Comparison of ENCODE assay signal across 8 cellular contexts in the genomic region with DNA sequence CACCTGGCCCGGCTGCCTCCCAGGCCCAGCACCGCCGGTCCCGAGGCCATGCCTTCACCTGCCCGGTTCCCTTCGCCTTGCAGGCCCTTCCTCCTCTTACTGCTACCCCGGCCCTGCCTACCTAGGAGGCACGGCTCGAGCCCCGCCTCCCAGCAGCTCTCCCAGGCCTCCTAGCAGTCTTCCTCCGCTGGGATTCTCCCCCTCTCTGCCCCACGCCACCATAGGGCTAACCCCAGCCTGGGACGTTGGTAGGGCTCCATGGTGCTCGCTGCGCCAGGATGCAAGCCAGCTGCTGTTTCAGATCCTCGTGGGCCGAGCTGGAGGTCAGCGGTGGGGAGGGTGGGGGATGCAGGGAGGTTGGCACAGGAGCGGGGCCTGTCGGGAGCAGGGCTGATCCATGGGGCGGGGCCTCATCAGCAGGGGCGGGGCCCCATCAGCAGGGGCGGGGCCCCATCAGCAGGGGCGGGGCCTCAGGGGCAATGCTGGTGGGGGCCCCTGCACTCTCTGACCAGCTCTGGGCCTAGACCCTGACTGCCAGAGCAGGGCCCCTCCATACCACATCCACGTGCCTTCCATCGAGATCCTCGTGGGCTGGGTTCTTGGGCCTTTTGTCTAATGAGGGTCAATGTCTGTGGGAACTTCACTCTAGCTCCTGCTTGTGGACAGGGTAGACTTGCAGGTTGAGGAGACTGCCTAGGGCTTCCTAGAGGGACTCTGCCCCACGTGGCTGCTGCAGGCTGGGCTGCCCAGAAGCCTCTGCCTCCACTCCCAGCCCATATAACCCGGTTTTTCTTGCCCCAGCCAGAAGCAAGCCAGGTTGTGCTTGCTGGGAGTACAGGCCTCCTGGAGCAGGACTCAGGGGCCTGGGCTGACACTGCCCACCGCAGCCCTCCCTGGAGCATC.
A peak's percentile ranks its signal among the peaks of the same experiment; 100 is the strongest.
DNase-seq lines count a peak whose midpoint lies in the region; ATAC-seq and TF ChIP-seq lines count a peak whose summit lies in the region.

No MANE protein-coding gene starts in this region.

- no peaks in the 10 kb centered on the region for H3K27me3 ChIP-seq in breast epithelium

- POLR2A ChIA-PET in MCF 10A (lab: Yijun Ruan, JAX): interaction anchor here (1.8 kb wide), 1 partner anchor 11 kb away, joined by 4 read pairs; no protein-coding TSS in a partner anchor

- no peaks in the 10 kb centered on the region for H3K36me3 ChIP-seq in breast epithelium

- BruUV-seq in MCF 10A (replicated peaks; lab: Mats Ljungman, UMichigan): no TSS peak

- H3K9me3 Mint-ChIP-seq in MCF 10A (ENCODE audit: unreplicated experiment): no peaks in the 10 kb centered on the region
- no peaks in the 10 kb centered on the region for H3K9me3 Mint-ChIP-seq in stimulated activated effector memory CD8-positive, alpha-beta T cell treated with anti-CD3 and anti-CD28 coated beads, Interleukin-12 subunit alpha, Interleukin-12 subunit beta, amount 100 ng/mL, for 72 hours

- H3K27ac ChIP-seq in breast epithelium: no peak overlapping the region

- H3K9me3 ChIP-seq in breast epithelium (no peaks in the 10 kb centered on the region), T-helper 17 cell (ENCODE audit: control insufficient read depth, low read length, poor library complexity, severe bottlenecking) (no peaks in the 10 kb centered on the region)

- intact Hi-C loops in breast epithelium (cut with DNase I; ENCODE audit: low total_unique reads): no loop called here
- intact Hi-C loops in MCF 10A (cut with micrococcal nuclease): loop anchor here (10.0 kb wide), 1 partner anchor 81 kb away; no protein-coding TSS in a partner anchor
- intact Hi-C loops in left ventricle myocardium superior (cut with micrococcal nuclease): no loop called here

- TF ChIP-seq CTCF in breast epithelium (IDR thresholded peaks at IDR 0.05) (no peak), MCF 10A (IDR thresholded peaks at IDR 0.05; ENCODE audit: unreplicated experiment) (no peak)

- no peaks in the 10 kb centered on the region for H3K4me1 ChIP-seq in breast epithelium

- no peak overlapping the region for H3K4me3 ChIP-seq in breast epithelium

- no peaks in the 10 kb centered on the region for H3K4me1 Mint-ChIP-seq in MCF 10A (ENCODE audit: insufficient read depth, unreplicated experiment)
- H3K4me1 Mint-ChIP-seq in T-helper 17 cell: peaks cover 9% of the 10 kb centered on the region
- peaks cover 18% of the 10 kb centered on the region for H3K4me1 Mint-ChIP-seq in stimulated activated effector memory CD8-positive, alpha-beta T cell treated with anti-CD3 and anti-CD28 coated beads, Interleukin-12 subunit alpha, Interleukin-12 subunit beta, amount 100 ng/mL, for 72 hours

- DNase-seq in breast epithelium (ENCODE audit: low spot score in 2 of 2): peak; percentile 7 to 43
- DNase-seq in MCF 10A (ENCODE audit: unreplicated experiment): no peak
- DNase-seq in T-helper 17 cell: peak in 1 of 3 donors; percentile 12
- DNase-seq in left ventricle myocardium superior: peak; percentile 32
- peak; percentile 2 to 51 for DNase-seq in stimulated activated effector memory CD8-positive, alpha-beta T cell treated with anti-CD3 and anti-CD28 coated beads, Interleukin-12 subunit alpha, Interleukin-12 subunit beta, amount 100 ng/mL, for 72 hours (ENCODE audit: low spot score in 2 of 2)
- no peak for DNase-seq in NCI-H2107 treated with DMSO at 0.1 percent for 48 hours (lab: John Stamatoyannopoulos, UW; ENCODE audit: unreplicated experiment)
- DNase-seq in NCI-H2196 treated with DMSO at 0.1 percent for 48 hours (lab: John Stamatoyannopoulos, UW; ENCODE audit: unreplicated experiment): no peak
- no peak for DNase-seq in DMS 273 (lab: John Stamatoyannopoulos, UW; ENCODE audit: unreplicated experiment)

- ATAC-seq in T-helper 17 cell (no peak), left ventricle myocardium superior (peak; percentile 17)
- ATAC-seq in stimulated activated effector memory CD8-positive, alpha-beta T cell treated with anti-CD3 and anti-CD28 coated beads, Interleukin-12 subunit alpha, Interleukin-12 subunit beta, amount 100 ng/mL, for 72 hours: no peak

- H3K4me3 Mint-ChIP-seq in MCF 10A (ENCODE audit: unreplicated experiment): no peak overlapping the region
- peak overlapping the region; percentile 21 for H3K4me3 Mint-ChIP-seq in T-helper 17 cell
- peak overlapping the region; percentile 17 for H3K4me3 Mint-ChIP-seq in stimulated activated effector memory CD8-positive, alpha-beta T cell treated with anti-CD3 and anti-CD28 coated beads, Interleukin-12 subunit alpha, Interleukin-12 subunit beta, amount 100 ng/mL, for 72 hours

- CTCF ChIA-PET in MCF 10A (lab: Yijun Ruan, JAX): interaction anchor here (0.5 to 2.9 kb wide), 14 partner anchors 10 to 254 kb away, joined by 3 to 16 read pairs (median 4); no protein-coding TSS in a partner anchor

- H3K27ac Mint-ChIP-seq in MCF 10A (ENCODE audit: low read depth, unreplicated experiment): no peak overlapping the region
- H3K27ac Mint-ChIP-seq in T-helper 17 cell: no peak overlapping the region
- no peak overlapping the region for H3K27ac Mint-ChIP-seq in stimulated activated effector memory CD8-positive, alpha-beta T cell treated with anti-CD3 and anti-CD28 coated beads, Interleukin-12 subunit alpha, Interleukin-12 subunit beta, amount 100 ng/mL, for 72 hours

- no peaks in the 10 kb centered on the region for H3K27me3 Mint-ChIP-seq in MCF 10A (ENCODE audit: insufficient read depth, unreplicated experiment)
- H3K27me3 Mint-ChIP-seq in T-helper 17 cell: no peaks in the 10 kb centered on the region

- H3K36me3 Mint-ChIP-seq in MCF 10A (ENCODE audit: insufficient read depth, unreplicated experiment) (no peaks in the 10 kb centered on the region), T-helper 17 cell (ENCODE audit: low read depth) (no peaks in the 10 kb centered on the region)
- no peaks in the 10 kb centered on the region for H3K36me3 Mint-ChIP-seq in stimulated activated effector memory CD8-positive, alpha-beta T cell treated with anti-CD3 and anti-CD28 coated beads, Interleukin-12 subunit alpha, Interleukin-12 subunit beta, amount 100 ng/mL, for 72 hours

- no peak for TF ChIP-seq POLR2A in breast epithelium (IDR thresholded peaks at IDR 0.05)

Comparison
In these comparisons a context has a peak if more than half of its experiments do, and no peak if none do; other contexts are left out.
1. DNase-seq: peak in breast epithelium (2 of 2), left ventricle myocardium superior (single experiment) and stimulated activated effector memory CD8-positive, alpha-beta T cell treated with anti-CD3 and anti-CD28 coated beads, Interleukin-12 subunit alpha, Interleukin-12 subunit beta, amount 100 ng/mL, for 72 hours (2 of 2); none in MCF 10A (single experiment), NCI-H2107 treated with DMSO at 0.1 percent for 48 hours (single experiment), NCI-H2196 treated with DMSO at 0.1 percent for 48 hours (single experiment) and DMS 273 (single experiment).